8 cellular contexts compared by ENCODE assay signal in the genomic region with DNA sequence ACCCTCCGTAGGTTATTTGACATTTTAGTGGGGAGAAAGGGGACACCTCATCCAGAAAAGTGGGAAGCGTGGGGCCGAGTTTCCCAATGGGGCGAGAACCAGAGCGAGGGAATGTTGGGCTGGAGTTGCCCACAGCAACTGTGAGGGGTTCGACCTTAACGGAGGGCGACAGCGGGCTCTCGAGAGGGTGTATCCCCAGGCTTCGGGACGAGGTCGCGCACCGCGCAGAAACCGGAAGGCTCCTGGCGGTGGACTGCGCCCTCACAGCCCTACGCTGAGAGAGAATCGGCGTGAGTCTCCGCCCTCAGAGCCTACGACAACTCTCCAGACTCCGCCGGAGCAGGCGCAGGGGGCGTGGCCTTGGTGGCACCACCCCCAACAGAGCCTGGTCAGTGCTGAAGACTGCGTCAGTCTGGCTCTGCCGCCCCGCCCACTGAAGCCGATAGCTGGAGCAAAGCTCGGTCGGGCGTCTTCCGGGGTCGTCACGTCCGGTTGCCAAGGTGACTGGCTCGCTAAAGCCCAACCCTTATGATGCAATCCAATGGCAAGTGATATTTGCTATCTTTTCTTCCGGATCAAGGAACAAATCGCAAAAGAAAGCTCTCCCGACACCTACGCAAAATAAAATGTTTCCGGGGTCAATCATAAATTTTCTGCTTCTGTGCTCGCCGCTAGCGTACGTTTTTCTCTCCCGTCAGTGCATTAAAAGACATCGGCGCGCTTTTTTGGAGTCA. TPM values are rescaled to one million over a fixed set of nuclear protein-coding genes. Genes with fewer than 3 reads are reported as not detected.
DNase-seq lines count a peak whose midpoint lies in the region; ATAC-seq and TF ChIP-seq lines count a peak whose summit lies in the region.

A gene with protein sequence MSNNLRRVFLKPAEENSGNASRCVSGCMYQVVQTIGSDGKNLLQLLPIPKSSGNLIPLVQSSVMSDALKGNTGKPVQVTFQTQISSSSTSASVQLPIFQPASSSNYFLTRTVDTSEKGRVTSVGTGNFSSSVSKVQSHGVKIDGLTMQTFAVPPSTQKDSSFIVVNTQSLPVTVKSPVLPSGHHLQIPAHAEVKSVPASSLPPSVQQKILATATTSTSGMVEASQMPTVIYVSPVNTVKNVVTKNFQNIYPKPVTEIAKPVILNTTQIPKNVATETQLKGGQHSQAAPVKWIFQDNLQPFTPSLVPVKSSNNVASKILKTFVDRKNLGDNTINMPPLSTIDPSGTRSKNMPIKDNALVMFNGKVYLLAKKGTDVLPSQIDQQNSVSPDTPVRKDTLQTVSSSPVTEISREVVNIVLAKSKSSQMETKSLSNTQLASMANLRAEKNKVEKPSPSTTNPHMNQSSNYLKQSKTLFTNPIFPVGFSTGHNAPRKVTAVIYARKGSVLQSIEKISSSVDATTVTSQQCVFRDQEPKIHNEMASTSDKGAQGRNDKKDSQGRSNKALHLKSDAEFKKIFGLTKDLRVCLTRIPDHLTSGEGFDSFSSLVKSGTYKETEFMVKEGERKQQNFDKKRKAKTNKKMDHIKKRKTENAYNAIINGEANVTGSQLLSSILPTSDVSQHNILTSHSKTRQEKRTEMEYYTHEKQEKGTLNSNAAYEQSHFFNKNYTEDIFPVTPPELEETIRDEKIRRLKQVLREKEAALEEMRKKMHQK (minus strand): TSS at position 257 of the 734 bp plus-strand sequence. CDS start 234 bp downstream, at position 23.

- DNase-seq in NCI-H146 (lab: John Stamatoyannopoulos, UW) (peak; percentile 95), amniotic epithelial cell (ENCODE audit: low read depth) (peak; percentile 99), left cardiac atrium (peak; percentile 100), posterior vena cava (ENCODE audit: low spot score) (peak; percentile 100), upper lobe of right lung (peak; percentile 100)

- H3K27ac ChIP-seq in upper lobe of right lung = peak within 1 kb of the TSS; percentile 97

- TF ChIP-seq CTCF in GM12875 (IDR thresholded peaks at IDR 0.05; ENCODE audit: borderline replicate concordance, insufficient read depth, low read depth, low read length) (peak; percentile 55), upper lobe of right lung (IDR thresholded peaks at IDR 0.05) (peak; percentile 45)

- no peaks in the 10 kb centered on the region for H3K36me3 ChIP-seq in upper lobe of right lung

- peak within 1 kb of the TSS; percentile 72 for H3K4me3 ChIP-seq in GM12875 (ENCODE audit: low read depth, low read length)
- H3K4me3 ChIP-seq in upper lobe of right lung = peak within 1 kb of the TSS; percentile 85

- intact Hi-C loops in T-helper 1 cell treated with Interleukin-12 subunit alpha and Interleukin-12 subunit beta and Interleukin-4 antibody, amounts not matched to agents 30 ng/mL and 1 ng/mL, for 36 hours (cut with micrococcal nuclease) = loop anchor here (1.0 to 5.0 kb wide), 18 partner anchors 28 to 1653 kb away; a partner anchor contains a TSS
- intact Hi-C loops in left cardiac atrium (cut with DNase I) (no loop called here), posterior vena cava (cut with DNase I) (no loop called here), upper lobe of right lung (cut with DNase I) (no loop called here)

- H3K4me1 ChIP-seq in upper lobe of right lung = peaks cover 3% of the 10 kb centered on the region

- ATAC-seq in HG02798 (IDR thresholded peaks at IDR 0.05; ENCODE audit: poor library complexity, unreplicated experiment) (peak; percentile 98), left cardiac atrium (peak; percentile 100), upper lobe of right lung (peak; percentile 100)

- H3K9me3 ChIP-seq in upper lobe of right lung = peaks cover 27% of the 10 kb centered on the region

- peaks cover 9% of the 10 kb centered on the region for H3K27me3 ChIP-seq in upper lobe of right lung

RNA-seq across cellular contexts. Expression of the gene that starts here (rescaled TPM):
- total RNA-seq in T-helper 1 cell treated with Interleukin-12 subunit alpha and Interleukin-12 subunit beta and Interleukin-4 antibody, amounts not matched to agents 30 ng/mL and 1 ng/mL, for 36 hours = 20.5 and 22.0 TPM in 2 replicates
- total RNA-seq in left cardiac atrium (10 to 100 TPM; 14.3 to 15.4 TPM), posterior vena cava (10 to 100 TPM in 1 of 2 donors, 1 to 10 TPM in 1; 8.2 to 10.6 TPM), upper lobe of right lung (7.0 TPM)

Comparison
In these comparisons a context has a peak if more than half of its experiments do, and no peak if none do; other contexts are left out.
1. Peak in every context shown above with its lines: DNase-seq, ATAC-seq, H3K4me3 ChIP-seq and H3K27ac ChIP-seq.